In genomic region chrX:63250253-63250868, GRCh38 we compare ENCODE assay signal across 8 cellular contexts.
DNase-seq lines count a peak whose midpoint lies in the region; ATAC-seq and TF ChIP-seq lines count a peak whose summit lies in the region.

No MANE protein-coding gene starts in this region.

- intact Hi-C loops in Right ventricle myocardium inferior (cut with DNase I) (no loop called here), cardiac septum (cut with DNase I) (no loop called here), vagina (cut with DNase I) (no loop called here)

- no peak for TF ChIP-seq POLR2A in vagina (IDR thresholded peaks at IDR 0.05)

- H3K27ac ChIP-seq in RWPE1, result no peak overlapping the region
- no peak overlapping the region for H3K27ac ChIP-seq in vagina

- CTCF ChIA-PET in RWPE1 (lab: Yijun Ruan, JAX), result interaction anchor here (1.0 kb wide), 1 partner anchor 456 kb away, joined by 3 read pairs; no protein-coding TSS in a partner anchor

- TF ChIP-seq CTCF in RWPE1 (conservative IDR thresholded peaks at IDR 0.05; ENCODE audit: low read depth) (peak; percentile 81), vagina (IDR thresholded peaks at IDR 0.05) (peak; percentile 61 to 79 (median 64))

- no peaks in the 10 kb centered on the region for H3K9me3 ChIP-seq in vagina

- H3K27me3 ChIP-seq in vagina, result no peaks in the 10 kb centered on the region

- DNase-seq in Right ventricle myocardium inferior (ENCODE audit: missing footprints), result no peak
- no peak for DNase-seq in cardiac septum (ENCODE audit: low spot score)
- peak; percentile 10 for DNase-seq in RWPE1 (ENCODE audit: low spot score)
- peak; percentile 85 for DNase-seq in dermis blood vessel endothelial cell
- peak; percentile 74 for DNase-seq in medulla oblongata (ENCODE audit: extremely low spot score)
- no peak for DNase-seq in vagina (ENCODE audit: extremely low spot score in 2 of 2)
- DNase-seq in DMS79 (lab: John Stamatoyannopoulos, UW), result no peak

- no peak overlapping the region for H3K4me3 ChIP-seq in vagina

- no peaks in the 10 kb centered on the region for H3K36me3 ChIP-seq in vagina

- POLR2A ChIA-PET in RWPE1 (lab: Yijun Ruan, JAX; ENCODE audit: low non-redundant PET), result no interaction called here

- ATAC-seq in Right ventricle myocardium inferior (peak; percentile 69), HG02885 (IDR thresholded peaks at IDR 0.05; ENCODE audit: poor library complexity, unreplicated experiment) (peak; percentile 100)

- no peaks in the 10 kb centered on the region for H3K4me1 ChIP-seq in vagina

Comparison
In these comparisons a context has a peak if more than half of its experiments do, and no peak if none do; other contexts are left out.
1. DNase-seq: peak in RWPE1 (single experiment), dermis blood vessel endothelial cell (single experiment) and medulla oblongata (single experiment); none in Right ventricle myocardium inferior (single experiment), cardiac septum (single experiment), vagina (0 of 2) and DMS79 (single experiment).